Comparison of ENCODE assay signal across 12 cellular contexts in genomic region chr19:8311461-8312260, GRCh38. TPM values are rescaled to one million over a fixed set of nuclear protein-coding genes. Genes with fewer than 3 reads are reported as not detected.
DNase-seq lines count a peak whose midpoint lies in the region; ATAC-seq, FAIRE-seq and TF ChIP-seq lines count a peak whose summit lies in the region.
"Had no signal": no experiment of that assay in that cellular context is flagged by ENCODE, and none has a peak within 500 bp of the region (broad histone marks: within the 10 kb centered on the region; RNA-seq: fewer than 3 reads in every experiment).

No MANE protein-coding gene starts in this region.

- no peak overlapping the region for H3K27ac Mint-ChIP-seq in CD14-positive monocyte
- H3K27ac Mint-ChIP-seq in natural killer cell treated with Interleukin-12 subunit alpha and Interleukin-12 subunit beta and Interleukin-15 and Interleukin-18, amount 100 ng/mL, for 72 hours = no peak overlapping the region
- H3K27ac Mint-ChIP-seq: activated CD4-positive, alpha-beta memory T cell treated with anti-CD3 and anti-CD28 coated beads, Interleukin-2, amount 10 ng/mL, durations not matched to agents 7 days and 5 days had no signal

- in situ Hi-C loops in KBM-7 (cut with MboI; ENCODE audit: low pct_unique_long_range_greater_than_20kb, low sequenced_read_pairs) = no loop called here

- no peak for FAIRE-seq in kidney (lab: Jason Lieb, UNC)
- no peak for FAIRE-seq in D721Med (lab: Jason Lieb, UNC)
- FAIRE-seq: islet of Langerhans had no signal

- H3K9me3 ChIP-seq in kidney (ENCODE audit: control insufficient read depth in 1 of 2, low read length in 2 of 2) = no peaks in the 10 kb centered on the region
- H3K9me3 ChIP-seq: ascending aorta, vagina had no signal

- H3K4me3 Mint-ChIP-seq in CD14-positive monocyte = no peak overlapping the region
- H3K4me3 Mint-ChIP-seq in natural killer cell treated with Interleukin-12 subunit alpha and Interleukin-12 subunit beta and Interleukin-15 and Interleukin-18, amount 100 ng/mL, for 72 hours = no peak overlapping the region
- H3K4me3 Mint-ChIP-seq: activated CD4-positive, alpha-beta memory T cell treated with anti-CD3 and anti-CD28 coated beads, Interleukin-2, amount 10 ng/mL, durations not matched to agents 7 days and 5 days had no signal

- H3K36me3 Mint-ChIP-seq in CD14-positive monocyte = peaks cover 58 to 85% of the 10 kb centered on the region in 2 donors
- H3K36me3 Mint-ChIP-seq in natural killer cell treated with Interleukin-12 subunit alpha and Interleukin-12 subunit beta and Interleukin-15 and Interleukin-18, amount 100 ng/mL, for 72 hours = no peaks in the 10 kb centered on the region

- intact Hi-C loops in CD14-positive monocyte (cut with micrococcal nuclease) = no loop called here
- intact Hi-C loops in kidney (cut with DNase I) = no loop called here

- no peak overlapping the region for H3K27ac ChIP-seq in kidney (ENCODE audit: low read depth in 2 of 2, low read length in 2 of 2)
- H3K27ac ChIP-seq: ascending aorta, vagina had no signal

- peaks cover 0 to 2% (median 0%) of the 10 kb centered on the region in 7 donors for H3K9me3 Mint-ChIP-seq in CD14-positive monocyte
- no peaks in the 10 kb centered on the region for H3K9me3 Mint-ChIP-seq in natural killer cell treated with Interleukin-12 subunit alpha and Interleukin-12 subunit beta and Interleukin-15 and Interleukin-18, amount 100 ng/mL, for 72 hours
- H3K9me3 Mint-ChIP-seq: activated CD4-positive, alpha-beta memory T cell treated with anti-CD3 and anti-CD28 coated beads, Interleukin-2, amount 10 ng/mL, durations not matched to agents 7 days and 5 days had no signal

- H3K27me3 Mint-ChIP-seq in CD14-positive monocyte (ENCODE audit: low read depth in 3 of 3) = peaks cover 11 to 22% (median 12%) of the 10 kb centered on the region in 3 donors
- H3K27me3 Mint-ChIP-seq in natural killer cell treated with Interleukin-12 subunit alpha and Interleukin-12 subunit beta and Interleukin-15 and Interleukin-18, amount 100 ng/mL, for 72 hours = no peaks in the 10 kb centered on the region
- H3K27me3 Mint-ChIP-seq: activated CD4-positive, alpha-beta memory T cell treated with anti-CD3 and anti-CD28 coated beads, Interleukin-2, amount 10 ng/mL, durations not matched to agents 7 days and 5 days had no signal

- H3K9ac ChIP-seq in kidney (ENCODE audit: low read length in 2 of 2) = no peak overlapping the region

- no peak for ATAC-seq in natural killer cell treated with Interleukin-12 subunit alpha and Interleukin-12 subunit beta and Interleukin-15 and Interleukin-18, amount 100 ng/mL, for 72 hours

- TF ChIP-seq CTCF in CD14-positive monocyte (IDR thresholded peaks at IDR 0.05) = no peak
- TF ChIP-seq CTCF in kidney (IDR thresholded peaks at IDR 0.05; ENCODE audit: borderline replicate concordance, extremely low read depth, insufficient read depth) = no peak
- TF ChIP-seq CTCF in D721Med (IDR thresholded peaks at IDR 0.05; ENCODE audit: insufficient read depth, missing control alignments) = no peak

- H3K36me3 ChIP-seq in kidney (ENCODE audit: control insufficient read depth in 1 of 2, insufficient read depth in 2 of 2, low read length in 2 of 2) = peaks cover 13 to 17% of the 10 kb centered on the region in 2 donors

- H3K4me1 Mint-ChIP-seq in CD14-positive monocyte = peaks cover 19% of the 10 kb centered on the region
- H3K4me1 Mint-ChIP-seq in natural killer cell treated with Interleukin-12 subunit alpha and Interleukin-12 subunit beta and Interleukin-15 and Interleukin-18, amount 100 ng/mL, for 72 hours (ENCODE audit: low read depth in 2 of 2) = peaks cover 15 to 18% of the 10 kb centered on the region in 2 donors

- no peak overlapping the region for H3K4me3 ChIP-seq in kidney (ENCODE audit: low read length in 2 of 2)
- H3K4me3 ChIP-seq: ascending aorta, vagina had no signal

- peaks cover 0 to 20% of the 10 kb centered on the region in 2 donors for H3K4me1 ChIP-seq in kidney (ENCODE audit: control insufficient read depth in 1 of 2, insufficient read depth in 1 of 2, low read depth in 1 of 2, low read length in 2 of 2)

- DNase-seq in CD14-positive monocyte (ENCODE audit: low spot score) = peak; percentile 34
- peak; percentile 77 for DNase-seq in RPMI8226
- peak; percentile 46 for DNase-seq in kidney
- DNase-seq in KBM-7 = no peak
- DNase-seq in natural killer cell treated with Interleukin-12 subunit alpha and Interleukin-12 subunit beta and Interleukin-15 and Interleukin-18, amount 100 ng/mL, for 72 hours (ENCODE audit: low spot score) = no peak
- no peak for DNase-seq in D721Med (ENCODE audit: insufficient read length, low spot score)
- DNase-seq: activated CD4-positive, alpha-beta memory T cell treated with anti-CD3 and anti-CD28 coated beads, Interleukin-2, amount 10 ng/mL, durations not matched to agents 7 days and 5 days; SHP77 had no signal

RNA-seq across cellular contexts. Expression of gene CD320, which starts 3.5 kb away (rescaled TPM):
- polyA plus RNA-seq in CD14-positive monocyte (1 to 10 TPM in 1 of 2 donors, under 1 TPM in 1; 0.72 to 1.0 TPM), kidney (ENCODE audit: insufficient read depth, low read depth, low replicate concordance) (63.1 TPM)
- total RNA-seq in kidney = 26.1 TPM
- 100 to 1,000 TPM in 1 of 2 donors, 10 to 100 TPM in 1; 45.2 to 110 TPM for total RNA-seq in natural killer cell treated with Interleukin-12 subunit alpha and Interleukin-12 subunit beta and Interleukin-15 and Interleukin-18, amount 100 ng/mL, for 72 hours

RNA-seq across cellular contexts. Expression of gene NDUFA7, which starts 9.5 kb away (rescaled TPM):
- 100 to 1,000 TPM; 133 to 153 TPM for polyA plus RNA-seq in CD14-positive monocyte
- 51.2 TPM for total RNA-seq in kidney
- polyA plus RNA-seq in kidney (ENCODE audit: insufficient read depth, low read depth, low replicate concordance) = 304 TPM
- 10 to 100 TPM; 31.2 to 42.2 TPM for total RNA-seq in natural killer cell treated with Interleukin-12 subunit alpha and Interleukin-12 subunit beta and Interleukin-15 and Interleukin-18, amount 100 ng/mL, for 72 hours

RNA-seq across cellular contexts. Expression of gene RPS28, which starts 9.6 kb away (rescaled TPM):
- polyA plus RNA-seq in CD14-positive monocyte = 1,000 to 10,000 TPM in 1 of 2 donors, 100 to 1,000 TPM in 1; 984 to 1,104 TPM
- total RNA-seq in kidney = 1,258 TPM
- 1,887 TPM for polyA plus RNA-seq in kidney (ENCODE audit: insufficient read depth, low read depth, low replicate concordance)
- 1,000 to 10,000 TPM; 1,268 to 1,635 TPM for total RNA-seq in natural killer cell treated with Interleukin-12 subunit alpha and Interleukin-12 subunit beta and Interleukin-15 and Interleukin-18, amount 100 ng/mL, for 72 hours

RNA-seq across cellular contexts. Expression of gene KANK3, which starts 31.4 kb away (rescaled TPM):
- polyA plus RNA-seq in CD14-positive monocyte (not detected), kidney (ENCODE audit: insufficient read depth, low read depth, low replicate concordance) (15.0 TPM)
- 26.6 TPM for total RNA-seq in kidney
- total RNA-seq in natural killer cell treated with Interleukin-12 subunit alpha and Interleukin-12 subunit beta and Interleukin-15 and Interleukin-18, amount 100 ng/mL, for 72 hours = 1 to 10 TPM; 1.5 to 4.4 TPM
- total RNA-seq: HT1080 had no signal

RNA-seq across cellular contexts. Expression of gene ANGPTL4, which starts 52.3 kb away (rescaled TPM):
- polyA plus RNA-seq in CD14-positive monocyte (not detected), kidney (ENCODE audit: insufficient read depth, low read depth, low replicate concordance) (40.3 TPM)
- total RNA-seq in kidney = 7.2 TPM
- total RNA-seq in natural killer cell treated with Interleukin-12 subunit alpha and Interleukin-12 subunit beta and Interleukin-15 and Interleukin-18, amount 100 ng/mL, for 72 hours = 1 to 10 TPM in 1 of 2 donors, not detected in 1; 1.8 TPM
- total RNA-seq: HT1080 had no signal

Comparison
In these comparisons a context has a peak if more than half of its experiments do, and no peak if none do; other contexts are left out.
1. DNase-seq: peak in CD14-positive monocyte (single experiment), RPMI8226 (single experiment) and kidney (single experiment); none in KBM-7 (single experiment), natural killer cell treated with Interleukin-12 subunit alpha and Interleukin-12 subunit beta and Interleukin-15 and Interleukin-18, amount 100 ng/mL, for 72 hours (single experiment) and D721Med (single experiment).